17 cellular contexts compared by ENCODE assay signal in the genomic region with DNA sequence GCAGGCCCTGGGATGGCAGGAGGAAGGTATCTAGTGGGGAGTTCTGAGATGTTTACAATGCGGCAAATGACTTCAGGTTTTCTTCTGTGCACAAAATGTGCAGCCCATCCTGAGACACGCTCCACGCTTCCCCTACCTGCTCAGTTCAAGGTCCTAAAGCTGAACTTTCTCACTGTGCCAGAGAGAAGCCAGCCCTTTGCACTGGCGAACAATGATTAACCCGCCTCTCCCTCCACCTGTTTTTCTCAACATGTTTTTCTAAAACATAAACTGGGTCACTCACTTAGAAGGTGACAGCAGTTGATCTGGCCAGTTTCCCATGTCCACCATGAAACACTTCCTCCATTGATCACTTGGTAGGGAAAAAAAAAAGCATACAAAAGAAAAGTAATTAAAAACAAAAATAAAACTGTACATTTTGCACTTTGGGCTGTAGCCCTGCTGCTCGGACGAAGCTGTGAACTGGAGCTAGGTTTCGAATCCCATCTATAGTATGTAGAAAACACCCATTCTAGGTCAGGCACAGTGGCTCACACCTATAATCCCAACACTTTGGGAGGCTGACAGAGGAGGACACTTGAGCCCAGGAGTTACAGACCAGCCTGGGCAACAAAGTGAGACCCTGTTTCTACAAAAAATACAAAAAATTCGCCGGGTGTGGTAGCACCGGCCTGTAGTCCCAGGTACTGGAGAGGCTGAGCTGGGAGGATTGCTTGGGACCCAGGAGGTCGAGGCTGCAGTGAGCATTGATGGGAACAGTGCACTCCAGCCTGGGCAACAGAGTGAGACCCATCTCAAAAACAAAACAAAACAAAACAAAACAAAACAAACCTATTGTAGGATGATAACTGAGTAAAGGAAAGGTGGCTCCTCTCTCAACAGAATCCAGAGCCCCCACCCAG. TPM values are rescaled to one million over a fixed set of nuclear protein-coding genes. Genes with fewer than 3 reads are reported as not detected.
DNase-seq lines count a peak whose midpoint lies in the region; ATAC-seq and TF ChIP-seq lines count a peak whose summit lies in the region.
"Had no signal": no experiment of that assay in that cellular context is flagged by ENCODE, and none has a peak within 500 bp of the region (broad histone marks: within the 10 kb centered on the region; RNA-seq: fewer than 3 reads in every experiment).

No MANE protein-coding gene starts in this region.

- TF ChIP-seq POLR2A in right lobe of liver (IDR thresholded peaks at IDR 0.05), result no peak

- intact Hi-C loops in colonic mucosa (cut with DNase I), result no loop called here
- intact Hi-C loops in right lobe of liver (cut with DNase I), result no loop called here

- H3K4me1 ChIP-seq in colonic mucosa (peaks cover 8% of the 10 kb centered on the region), right lobe of liver (peaks cover 0 to 52% (median 27%) of the 10 kb centered on the region in 4 donors), thoracic aorta (ENCODE audit: control insufficient read depth in 1 of 2, low read depth in 2 of 2) (peaks cover 36 to 51% of the 10 kb centered on the region in 2 donors)

- H3K27me3 ChIP-seq in colonic mucosa (no peaks in the 10 kb centered on the region), right lobe of liver (no peaks in the 10 kb centered on the region), thoracic aorta (replicated peaks; ENCODE audit: insufficient read depth) (no peaks in the 10 kb centered on the region)

- H3K27ac ChIP-seq in colonic mucosa, result no peak overlapping the region
- H3K27ac ChIP-seq in right lobe of liver, result peak overlapping the region; percentile 33 to 87 (median 58)
- peak overlapping the region; percentile 73 to 82 for H3K27ac ChIP-seq in thoracic aorta

- peak; percentile 59 for DNase-seq in HT-29 (ENCODE audit: low spot score)
- peak; percentile 68 for DNase-seq in colonic mucosa
- peak; percentile 59 to 89 (median 78) for DNase-seq in right lobe of liver
- no peak for DNase-seq in thoracic aorta (ENCODE audit: low spot score)
- DNase-seq in NOMO-1 treated with DMSO at 0.1 percent for 48 hours (lab: John Stamatoyannopoulos, UW; ENCODE audit: unreplicated experiment), result no peak
- no peak for DNase-seq in HEK293T (ENCODE audit: extremely low spot score)
- DNase-seq: activated naive CD4-positive, alpha-beta T cell treated with Interleukin-2 at 50 U/mL for 16 hours; CD4-positive, CD25-positive, alpha-beta regulatory T cell; GDM1; naive B cell; NCI-H2081 treated with DMSO at 0.1 percent for 48 hours; NCI-H774; SIG-M5; stimulated activated naive CD4-positive, alpha-beta T cell treated with Interleukin-2 at 50 U/mL for 16 hours had no signal

- ATAC-seq in right lobe of liver, result peak; percentile 77 to 88 (median 82)
- ATAC-seq in thoracic aorta (ENCODE audit: insufficient number of reproducible peaks, low FRiP score, low read depth), result no peak
- ATAC-seq in GM21529 (IDR thresholded peaks at IDR 0.05; ENCODE audit: unreplicated experiment), result no peak
- no peak for ATAC-seq in HG03045 (IDR thresholded peaks at IDR 0.05; ENCODE audit: unreplicated experiment)

- WGBS in right lobe of liver (ENCODE audit: insufficient coverage, low coverage, low lambda C conversion rate, missing lambda C conversion rate), result 26% methylated on average over 9 of the region's 12 CpGs

- H3K4me3 ChIP-seq in colonic mucosa (no peak overlapping the region), right lobe of liver (peak overlapping the region; percentile 7 to 37 (median 36)), thoracic aorta (peak overlapping the region; percentile 18)

- CTCF ChIA-PET in HEK293T (lab: Yijun Ruan, JAX), result interaction anchor here (1.3 kb wide), 1 partner anchor 26 kb away, joined by 3 read pairs; no protein-coding TSS in a partner anchor

- POLR2A ChIA-PET in HEK293T (lab: Yijun Ruan, JAX), result interaction anchor here (0.7 kb wide), 1 partner anchor 70 kb away, joined by 3 read pairs; no protein-coding TSS in a partner anchor

- H3K9me3 ChIP-seq in colonic mucosa (no peaks in the 10 kb centered on the region), right lobe of liver (no peaks in the 10 kb centered on the region), thoracic aorta (no peaks in the 10 kb centered on the region)

- no peaks in the 10 kb centered on the region for H3K36me3 ChIP-seq in colonic mucosa
- H3K36me3 ChIP-seq in right lobe of liver, result no peaks in the 10 kb centered on the region
- no peaks in the 10 kb centered on the region for H3K36me3 ChIP-seq in thoracic aorta

- TF ChIP-seq CTCF in colonic mucosa (IDR thresholded peaks at IDR 0.05), result no peak
- TF ChIP-seq CTCF in right lobe of liver (IDR thresholded peaks at IDR 0.05), result no peak
- no peak for TF ChIP-seq CTCF in thoracic aorta (IDR thresholded peaks at IDR 0.05)

- H3K9ac ChIP-seq in colonic mucosa (ENCODE audit: low read depth in 2 of 2, low read length in 2 of 2), result peak overlapping the region; percentile 7 to 34

TF ChIP-seq in HEK293T, 16 proteins besides CTCF, POLR2A, EP300 and RAD21:
- TF ChIP-seq SUZ12 (IDR thresholded peaks at IDR 0.05) (no peak), CTBP1 (IDR thresholded peaks at IDR 0.05; ENCODE audit: borderline replicate concordance) (no peak), ELF4 (IDR thresholded peaks at IDR 0.05) (no peak), HDGF (IDR thresholded peaks at IDR 0.05; ENCODE audit: borderline replicate concordance) (no peak), L3MBTL2 (conservative IDR thresholded peaks at IDR 0.05) (no peak), FOXK2 (IDR thresholded peaks at IDR 0.05) (no peak), ARNT (IDR thresholded peaks at IDR 0.05) (no peak), BHLHE40 (IDR thresholded peaks at IDR 0.05; ENCODE audit: borderline replicate concordance) (no peak), LEF1 (IDR thresholded peaks at IDR 0.05; ENCODE audit: borderline replicate concordance) (no peak), NFRKB (IDR thresholded peaks at IDR 0.05) (no peak), FOXM1 (IDR thresholded peaks at IDR 0.05; ENCODE audit: borderline replicate concordance) (no peak), SP1 (IDR thresholded peaks at IDR 0.05) (no peak)
- TF ChIP-seq, protein P1, sequence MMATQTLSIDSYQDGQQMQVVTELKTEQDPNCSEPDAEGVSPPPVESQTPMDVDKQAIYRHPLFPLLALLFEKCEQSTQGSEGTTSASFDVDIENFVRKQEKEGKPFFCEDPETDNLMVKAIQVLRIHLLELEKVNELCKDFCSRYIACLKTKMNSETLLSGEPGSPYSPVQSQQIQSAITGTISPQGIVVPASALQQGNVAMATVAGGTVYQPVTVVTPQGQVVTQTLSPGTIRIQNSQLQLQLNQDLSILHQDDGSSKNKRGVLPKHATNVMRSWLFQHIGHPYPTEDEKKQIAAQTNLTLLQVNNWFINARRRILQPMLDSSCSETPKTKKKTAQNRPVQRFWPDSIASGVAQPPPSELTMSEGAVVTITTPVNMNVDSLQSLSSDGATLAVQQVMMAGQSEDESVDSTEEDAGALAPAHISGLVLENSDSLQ (IDR thresholded peaks at IDR 0.05), result no peak

RNA-seq across cellular contexts. Expression of a gene that starts 6.1 kb away (rescaled TPM):
- not detected in 2 replicates for total RNA-seq in HT-29 (2014; rRNA removed; shearing (Covaris generic))
- total RNA-seq in colonic mucosa (under 1 TPM in 1 of 2 donors, not detected in 1; 0.40 TPM), right lobe of liver (100 to 1,000 TPM in 5 of 6 experiments, 10 to 100 TPM in 1; 64.5 to 505 (median 185) TPM), thoracic aorta (not detected)
- total RNA-seq: activated CD8-positive, alpha-beta memory T cell treated with anti-CD3 and anti-CD28 coated beads for 36 hours; CD4-positive, CD25-positive, alpha-beta regulatory T cell had no signal

RNA-seq across cellular contexts. Expression of a gene that starts 43.5 kb away (rescaled TPM):
- total RNA-seq in HT-29 (2014; rRNA removed; shearing (Covaris generic)), result 0.23 TPM in 1 of 2 replicates, not detected in the other
- total RNA-seq in colonic mucosa (10 to 100 TPM in 1 of 2 donors, 1 to 10 TPM in 1; 5.3 to 28.3 TPM), right lobe of liver (10 to 100 TPM in 2 of 6 experiments, 1 to 10 TPM in 4; 3.9 to 14.9 (median 7.1) TPM), thoracic aorta (100 to 1,000 TPM; 117 to 146 TPM)

RNA-seq across cellular contexts. Expression of a gene that starts 50.2 kb away (rescaled TPM):
- total RNA-seq in HT-29 (2014; rRNA removed; shearing (Covaris generic)), result 1.6 and 1.8 TPM in 2 replicates
- total RNA-seq in colonic mucosa, result 1 to 10 TPM in 1 of 2 donors, under 1 TPM in 1; 0.32 to 1.1 TPM
- 1 to 10 TPM in 4 of 6 experiments, under 1 TPM in 2; 0.62 to 2.0 (median 1.4) TPM for total RNA-seq in right lobe of liver
- total RNA-seq in thoracic aorta, result 1 to 10 TPM in 1 of 2 donors, under 1 TPM in 1; 0.68 to 2.8 TPM

Comparison
In these comparisons a context has a peak if more than half of its experiments do, and no peak if none do; other contexts are left out.
1. DNase-seq: peak in HT-29 (single experiment), colonic mucosa (single experiment) and right lobe of liver (3 of 3); none in thoracic aorta (single experiment), NOMO-1 treated with DMSO at 0.1 percent for 48 hours (single experiment) and HEK293T (single experiment).
2. ATAC-seq: peak in right lobe of liver (4 of 4); none in thoracic aorta (single experiment), GM21529 (single experiment) and HG03045 (single experiment).
3. RNA of a gene that starts 6.1 kb away (total RNA-seq): 64.5 to 505 TPM in right lobe of liver; 0.40 TPM in colonic mucosa, not detected in HT-29 and not detected in thoracic aorta; every median in the first group is over 10 times any median in the second.
4. RNA of a gene that starts 43.5 kb away (total RNA-seq): 117 to 146 TPM in thoracic aorta; 5.3 to 28.3 TPM in colonic mucosa, 3.9 to 14.9 TPM in right lobe of liver and 0.23 TPM in HT-29; every median in the first group is over 4 times any median in the second.